8 cellular contexts compared by ENCODE assay signal in the genomic region with DNA sequence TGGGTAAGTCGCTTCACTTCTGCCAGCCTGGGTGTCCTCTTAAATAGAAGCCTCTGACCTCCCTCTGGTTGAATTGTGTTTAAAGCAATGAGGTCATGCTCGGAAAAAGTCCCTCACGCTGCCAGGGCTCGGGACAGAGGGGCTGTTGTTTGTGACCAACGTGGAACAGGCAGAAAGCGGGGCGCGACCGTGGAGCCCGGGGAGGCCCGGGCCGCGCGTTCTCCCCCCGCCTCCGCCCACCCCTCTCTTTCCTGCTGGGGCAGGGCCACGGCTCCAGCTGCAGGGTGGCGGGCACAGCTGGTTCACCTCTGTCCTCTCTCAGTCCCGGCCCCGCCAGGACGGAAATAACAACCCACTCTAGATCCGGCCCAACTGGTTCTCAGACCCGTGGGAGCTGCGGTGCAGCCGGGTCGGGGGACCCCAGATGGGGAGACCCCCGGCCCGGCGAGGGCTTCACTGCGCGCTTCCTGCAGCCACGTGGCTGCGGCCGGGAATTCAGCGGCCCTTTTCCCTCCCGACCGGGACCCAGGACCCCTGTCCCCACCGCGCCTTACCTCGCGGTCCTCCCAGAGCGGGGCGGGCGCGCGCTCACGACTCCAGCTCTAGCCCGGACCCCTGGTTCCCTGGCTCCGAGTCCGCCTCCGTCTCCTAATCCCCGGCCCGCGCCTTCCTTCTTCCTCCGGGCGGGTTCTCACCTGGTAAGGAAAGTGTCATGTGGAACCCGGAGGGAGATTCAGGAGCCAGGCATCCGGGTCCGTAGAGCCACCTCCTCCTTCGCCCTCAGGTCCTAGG. TPM values are rescaled to one million over a fixed set of nuclear protein-coding genes. Genes with fewer than 3 reads are reported as not detected.
A peak's percentile ranks its signal among the peaks of the same experiment; 100 is the strongest.
DNase-seq lines count a peak whose midpoint lies in the region; ATAC-seq and TF ChIP-seq lines count a peak whose summit lies in the region.

No MANE protein-coding gene starts in this region.

- no peaks in the 10 kb centered on the region for H3K27me3 ChIP-seq in Panc1 (ENCODE audit: control insufficient read depth, insufficient read depth, low read length)
- peaks cover 8% of the 10 kb centered on the region for H3K27me3 ChIP-seq in mucosa of stomach (ENCODE audit: control insufficient read depth, insufficient read depth, low read length)

- H3K9me3 ChIP-seq in Panc1 (ENCODE audit: control insufficient read depth, insufficient read depth, low read depth, low read length) (no peaks in the 10 kb centered on the region), mucosa of stomach (ENCODE audit: control insufficient read depth, low read length) (no peaks in the 10 kb centered on the region)

- H3K36me3 ChIP-seq in Panc1 (ENCODE audit: control insufficient read depth, insufficient read depth, low read length) (no peaks in the 10 kb centered on the region), mucosa of stomach (ENCODE audit: control insufficient read depth, insufficient read depth, low read length) (no peaks in the 10 kb centered on the region)

- H3K4me1 ChIP-seq in Panc1 (ENCODE audit: control insufficient read depth, insufficient read depth, low read length): peaks cover 15% of the 10 kb centered on the region
- H3K4me1 ChIP-seq in mucosa of stomach (ENCODE audit: control insufficient read depth, insufficient read depth, low read length): peaks cover 37% of the 10 kb centered on the region

- peak; percentile 40 for DNase-seq in 8988T
- no peak for DNase-seq in Panc1 (ENCODE audit: low read depth, low spot score)
- no peak for DNase-seq in SIG-M5 (lab: John Stamatoyannopoulos, UW)
- DNase-seq in activated T-cell treated with anti-CD3 and anti-CD28 coated beads, Interleukin-2, amount 50 U/mL, for 48 hours: no peak

- no peak for TF ChIP-seq CTCF in Panc1 (IDR thresholded peaks at IDR 0.05)

- CTCF ChIA-PET in Panc1 (lab: Charles Lee): no interaction called here

- H3K4me3 ChIP-seq in Panc1 (ENCODE audit: low read depth in 2 of 2, low read length in 2 of 2) (peak overlapping the region; percentile 37 to 59), mucosa of stomach (ENCODE audit: low read length) (peak overlapping the region; percentile 90)

- intact Hi-C loops in Panc1 (cut with micrococcal nuclease; ENCODE audit: unreplicated experiment): no loop called here

- ATAC-seq in Panc1: peak; percentile 69
- ATAC-seq in esophagus mucosa: peak; percentile 64
- ATAC-seq in GM21526 (IDR thresholded peaks at IDR 0.05; ENCODE audit: low FRiP score, unreplicated experiment): no peak
- no peak for ATAC-seq in HG03025 (IDR thresholded peaks at IDR 0.05; ENCODE audit: low FRiP score, unreplicated experiment)

- no TSS peak for BruUV-seq in Panc1 (replicated peaks; lab: Mats Ljungman, UMichigan)

- in situ Hi-C loops in Panc1 (cut with HindIII; ENCODE audit: low pct_unique_long_range_greater_than_20kb, low sequenced_read_pairs): no loop called here

- POLR2A ChIA-PET in Panc1 (lab: Charles Lee): interaction anchor here (0.6 kb wide), 2 partner anchors 9 to 418 kb away, joined by 6 to 16 read pairs; no protein-coding TSS in a partner anchor

- peak overlapping the region; percentile 48; the same call in 1 of the 2 replicates for H3K27ac ChIP-seq in Panc1 (ENCODE audit: low read length)

- H3K9ac ChIP-seq in mucosa of stomach (ENCODE audit: low read length): peak overlapping the region; percentile 96

RNA-seq across cellular contexts. Expression of a gene that starts 1.9 kb away (rescaled TPM):
- total RNA-seq in Panc1 (2021; ENCODE audit: unreplicated experiment): 7.1 TPM
- polyA plus RNA-seq in Panc1 (2012; ENCODE audit: insufficient read length): 15.4 TPM
- 18.2 TPM for total RNA-seq in esophagus mucosa

RNA-seq across cellular contexts. Expression of a gene that starts 7.6 kb away (rescaled TPM):
- total RNA-seq in Panc1 (2021; ENCODE audit: unreplicated experiment) (5.1 TPM), esophagus mucosa (7.2 TPM)
- polyA plus RNA-seq in Panc1 (2012; ENCODE audit: insufficient read length): 10.9 TPM

RNA-seq across cellular contexts. Expression of a gene that starts 22.2 kb away (rescaled TPM):
- total RNA-seq in Panc1 (2021; ENCODE audit: unreplicated experiment) (268 TPM), esophagus mucosa (38.5 TPM)
- polyA plus RNA-seq in Panc1 (2012; ENCODE audit: insufficient read length): 274 TPM

RNA-seq across cellular contexts. Expression of a gene that starts 31.4 kb away (rescaled TPM):
- not detected for total RNA-seq in Panc1 (2021; ENCODE audit: unreplicated experiment)
- not detected for polyA plus RNA-seq in Panc1 (2012; ENCODE audit: insufficient read length)
- not detected for total RNA-seq in esophagus mucosa

RNA-seq across cellular contexts. Expression of a gene that starts 55.9 kb away (rescaled TPM):
- total RNA-seq in Panc1 (2021; ENCODE audit: unreplicated experiment) (0.62 TPM), esophagus mucosa (0.44 TPM)
- polyA plus RNA-seq in Panc1 (2012; ENCODE audit: insufficient read length): 1.4 TPM

Comparison
In these comparisons a context has a peak if more than half of its experiments do, and no peak if none do; other contexts are left out.
1. ATAC-seq: peak in Panc1 (single experiment) and esophagus mucosa (single experiment); none in GM21526 (single experiment) and HG03025 (single experiment).